In genomic region chr1:207049514-207049913, GRCh38 we compare ENCODE assay signal across 1 cellular context.
A peak's percentile ranks its signal among the peaks of the same experiment; 100 is the strongest.
TF ChIP-seq lines count a peak whose summit lies in the region.

No MANE protein-coding gene starts in this region.

TF ChIP-seq in K562, 482 proteins besides CTCF, POLR2A, EP300 and RAD21:
- TF ChIP-seq ATF1 (CRISPR knock-in tag; IDR thresholded peaks at IDR 0.05), result no peak
- TF ChIP-seq ATF1 (tag; IDR thresholded peaks at IDR 0.05), result 0 out of 2 replicates have a peak, but pooled peaks have one; percentile 23
- TF ChIP-seq CBX5 (IDR thresholded peaks at IDR 0.05; ENCODE audit: borderline replicate concordance, low read depth), result no peak
- no peak for TF ChIP-seq BRD9 (IDR thresholded peaks at IDR 0.05; ENCODE audit: low read depth, partially characterized antibody)
- no peak for TF ChIP-seq NCOA6 (IDR thresholded peaks at IDR 0.05)
- TF ChIP-seq NR2F6 (CRISPR knock-in tag; IDR thresholded peaks at IDR 0.05), result no peak
- 0 out of 4 replicates have a peak, but pooled peaks of 1 of the 2 experiments have one; percentile 30 for TF ChIP-seq UBTF (IDR thresholded peaks at IDR 0.05; ENCODE audit: borderline replicate concordance in 1 of 2, low read depth in 2 of 2, low read length in 2 of 2)
- TF ChIP-seq L3MBTL2 (IDR thresholded peaks at IDR 0.05), result 0 out of 2 replicates have a peak, but pooled peaks have one; percentile 8
- TF ChIP-seq ATF6 (CRISPR knock-in tag; IDR thresholded peaks at IDR 0.05), result peak; percentile 68; the same call in 1 of the 2 replicates
- no peak for TF ChIP-seq ZNF436 (CRISPR knock-in tag; IDR thresholded peaks at IDR 0.05)
- TF ChIP-seq STAT5B (CRISPR knock-in tag; IDR thresholded peaks at IDR 0.05), result no peak
- no peak for TF ChIP-seq VEZF1 (CRISPR knock-in tag; IDR thresholded peaks at IDR 0.05)
- TF ChIP-seq HSF4 (CRISPR knock-in tag; IDR thresholded peaks at IDR 0.05; ENCODE audit: borderline replicate concordance), result 0 out of 2 replicates have a peak, but pooled peaks have one; percentile 62
- TF ChIP-seq CHD2 (IDR thresholded peaks at IDR 0.05; ENCODE audit: low read depth, low read length), result peak; percentile 10; the same call in 1 of the 2 replicates
- no peak for TF ChIP-seq CHD7 (IDR thresholded peaks at IDR 0.05; ENCODE audit: low read depth, low read length)
- TF ChIP-seq HDAC6 (IDR thresholded peaks at IDR 0.05; ENCODE audit: low read depth, low read length), result no peak
- TF ChIP-seq SRF (CRISPR knock-in tag; IDR thresholded peaks at IDR 0.05), result peak in 1 of 2 experiments; percentile 9; a peak in 1 of 4 replicates
- 0 out of 2 replicates have a peak, but pooled peaks have one; percentile 45 for TF ChIP-seq PREB (CRISPR knock-in tag; IDR thresholded peaks at IDR 0.05)
- TF ChIP-seq SMC3 (conservative IDR thresholded peaks at IDR 0.05; ENCODE audit: insufficient read depth, low read depth, low read length), result no peak
- TF ChIP-seq CCNT2 (IDR thresholded peaks at IDR 0.05; ENCODE audit: borderline replicate concordance, extremely low read depth, insufficient read length, low read depth, low read length), result peak; percentile 4
- TF ChIP-seq NFATC3 (IDR thresholded peaks at IDR 0.05), result no peak
- no peak for TF ChIP-seq ZNF785 (CRISPR knock-in tag; IDR thresholded peaks at IDR 0.05)
- TF ChIP-seq ZBTB1 (CRISPR knock-in tag; IDR thresholded peaks at IDR 0.05; ENCODE audit: borderline replicate concordance, low read depth), result no peak
- no peak for TF ChIP-seq ZNF668 (CRISPR knock-in tag; IDR thresholded peaks at IDR 0.05)
- no peak for TF ChIP-seq RFX5 (IDR thresholded peaks at IDR 0.05; ENCODE audit: low read depth, low read length)
